1 cellular context compared by ENCODE assay signal in the genomic region with DNA sequence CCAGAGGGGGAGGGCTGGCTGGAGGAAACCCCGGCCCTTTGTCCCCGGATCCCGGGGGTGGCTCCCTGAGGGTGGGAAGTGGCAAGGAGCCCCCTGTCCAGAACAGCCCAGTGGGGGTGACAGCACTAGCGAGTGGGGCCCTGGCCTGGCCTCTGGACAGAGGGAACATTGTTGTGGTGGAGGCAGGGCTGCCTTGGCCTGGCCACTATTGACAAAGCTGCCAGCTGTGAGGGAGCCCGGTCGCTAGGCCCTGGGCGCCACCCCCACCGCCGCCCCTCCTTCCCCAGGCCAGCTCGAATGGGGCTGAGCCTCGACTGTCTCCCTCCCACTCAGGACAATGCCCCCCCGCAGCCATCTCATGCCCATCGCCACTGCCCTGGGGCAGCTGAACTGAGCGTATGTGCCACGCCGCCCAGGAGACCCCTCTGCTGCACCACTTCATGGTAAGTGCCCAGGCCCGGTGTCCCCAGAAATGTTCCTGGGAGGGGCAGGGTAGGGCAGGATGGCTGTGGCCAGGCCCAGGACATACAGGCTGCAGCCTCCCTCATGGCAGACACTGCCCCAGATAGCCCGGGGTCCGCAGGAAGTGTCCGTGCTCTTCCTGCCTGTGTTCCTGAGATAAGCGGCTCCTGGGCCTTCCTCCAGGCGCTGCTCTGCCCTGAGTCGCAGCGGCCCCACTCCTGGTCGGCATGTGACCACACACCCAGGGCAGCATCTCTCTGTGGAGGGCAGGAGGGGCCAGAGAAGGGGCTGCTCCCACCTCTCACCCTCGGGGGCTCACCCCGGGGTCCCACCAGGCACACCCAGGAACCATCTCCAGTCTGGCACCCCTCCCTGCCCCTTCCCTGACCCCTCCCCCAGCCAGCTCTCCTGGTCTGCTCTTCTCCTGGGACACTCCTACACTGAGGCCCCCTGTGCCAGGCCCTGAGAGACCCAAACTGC.
TF ChIP-seq lines count a peak whose summit lies in the region.

No MANE protein-coding gene starts in this region.

TF ChIP-seq in HepG2, 621 proteins besides CTCF, POLR2A, EP300 and RAD21 (continues in another document):
- TF ChIP-seq ZNF138 (CRISPR knock-in tag; IDR thresholded peaks at IDR 0.05; ENCODE audit: low read depth) (no peak), HNRNPL (IDR thresholded peaks at IDR 0.05; ENCODE audit: low read depth, low read length) (peak; percentile 93), ZFY (CRISPR knock-in tag; IDR thresholded peaks at IDR 0.05) (peak; percentile 29; the same call in 1 of the 2 replicates), TAF1 (CRISPR knock-in tag; IDR thresholded peaks at IDR 0.05) (0 out of 2 replicates have a peak, but pooled peaks have one; percentile 6), GFI1 (CRISPR knock-in tag; IDR thresholded peaks at IDR 0.05; ENCODE audit: borderline replicate concordance) (no peak), POLR2G (IDR thresholded peaks at IDR 0.05; ENCODE audit: low read depth, low read length) (0 out of 2 replicates have a peak, but pooled peaks have one; percentile 24), SOX13 (IDR thresholded peaks at IDR 0.05) (no peak), SOX13 (CRISPR knock-in tag; conservative IDR thresholded peaks at IDR 0.05 in 1 of 2, IDR thresholded peaks at IDR 0.05 in 1 of 2) (peak in 1 of 2 experiments; percentile 42; a peak in 1 of 4 replicates), ZNF720 (CRISPR knock-in tag; IDR thresholded peaks at IDR 0.05) (no peak), SOX6 (IDR thresholded peaks at IDR 0.05) (no peak), SOX6 (CRISPR knock-in tag; IDR thresholded peaks at IDR 0.05) (peak; percentile 25; the same call in 1 of the 2 replicates), RFX5 (IDR thresholded peaks at IDR 0.05; ENCODE audit: low read depth, low read length) (no peak), ZC3H13 (CRISPR knock-in tag; IDR thresholded peaks at IDR 0.05) (no peak), ZNF737 (CRISPR knock-in tag; IDR thresholded peaks at IDR 0.05; ENCODE audit: borderline replicate concordance) (no peak), FOXA3 (CRISPR knock-in tag; IDR thresholded peaks at IDR 0.05) (peak; percentile 52; the same call in 1 of the 2 replicates), FOXA1 (IDR thresholded peaks at IDR 0.05) (no peak), FOXA1 (CRISPR knock-in tag; IDR thresholded peaks at IDR 0.05) (peak; percentile 91), REPIN1 (CRISPR knock-in tag; IDR thresholded peaks at IDR 0.05; ENCODE audit: borderline replicate concordance, low read depth) (no peak), HDAC1 (CRISPR knock-in tag; IDR thresholded peaks at IDR 0.05) (no peak)
- TF ChIP-seq, protein P1, sequence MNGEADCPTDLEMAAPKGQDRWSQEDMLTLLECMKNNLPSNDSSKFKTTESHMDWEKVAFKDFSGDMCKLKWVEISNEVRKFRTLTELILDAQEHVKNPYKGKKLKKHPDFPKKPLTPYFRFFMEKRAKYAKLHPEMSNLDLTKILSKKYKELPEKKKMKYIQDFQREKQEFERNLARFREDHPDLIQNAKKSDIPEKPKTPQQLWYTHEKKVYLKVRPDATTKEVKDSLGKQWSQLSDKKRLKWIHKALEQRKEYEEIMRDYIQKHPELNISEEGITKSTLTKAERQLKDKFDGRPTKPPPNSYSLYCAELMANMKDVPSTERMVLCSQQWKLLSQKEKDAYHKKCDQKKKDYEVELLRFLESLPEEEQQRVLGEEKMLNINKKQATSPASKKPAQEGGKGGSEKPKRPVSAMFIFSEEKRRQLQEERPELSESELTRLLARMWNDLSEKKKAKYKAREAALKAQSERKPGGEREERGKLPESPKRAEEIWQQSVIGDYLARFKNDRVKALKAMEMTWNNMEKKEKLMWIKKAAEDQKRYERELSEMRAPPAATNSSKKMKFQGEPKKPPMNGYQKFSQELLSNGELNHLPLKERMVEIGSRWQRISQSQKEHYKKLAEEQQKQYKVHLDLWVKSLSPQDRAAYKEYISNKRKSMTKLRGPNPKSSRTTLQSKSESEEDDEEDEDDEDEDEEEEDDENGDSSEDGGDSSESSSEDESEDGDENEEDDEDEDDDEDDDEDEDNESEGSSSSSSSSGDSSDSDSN (CRISPR knock-in tag; IDR thresholded peaks at IDR 0.05): peak; percentile 3; the same call in 1 of the 2 replicates
- TF ChIP-seq, protein P2, sequence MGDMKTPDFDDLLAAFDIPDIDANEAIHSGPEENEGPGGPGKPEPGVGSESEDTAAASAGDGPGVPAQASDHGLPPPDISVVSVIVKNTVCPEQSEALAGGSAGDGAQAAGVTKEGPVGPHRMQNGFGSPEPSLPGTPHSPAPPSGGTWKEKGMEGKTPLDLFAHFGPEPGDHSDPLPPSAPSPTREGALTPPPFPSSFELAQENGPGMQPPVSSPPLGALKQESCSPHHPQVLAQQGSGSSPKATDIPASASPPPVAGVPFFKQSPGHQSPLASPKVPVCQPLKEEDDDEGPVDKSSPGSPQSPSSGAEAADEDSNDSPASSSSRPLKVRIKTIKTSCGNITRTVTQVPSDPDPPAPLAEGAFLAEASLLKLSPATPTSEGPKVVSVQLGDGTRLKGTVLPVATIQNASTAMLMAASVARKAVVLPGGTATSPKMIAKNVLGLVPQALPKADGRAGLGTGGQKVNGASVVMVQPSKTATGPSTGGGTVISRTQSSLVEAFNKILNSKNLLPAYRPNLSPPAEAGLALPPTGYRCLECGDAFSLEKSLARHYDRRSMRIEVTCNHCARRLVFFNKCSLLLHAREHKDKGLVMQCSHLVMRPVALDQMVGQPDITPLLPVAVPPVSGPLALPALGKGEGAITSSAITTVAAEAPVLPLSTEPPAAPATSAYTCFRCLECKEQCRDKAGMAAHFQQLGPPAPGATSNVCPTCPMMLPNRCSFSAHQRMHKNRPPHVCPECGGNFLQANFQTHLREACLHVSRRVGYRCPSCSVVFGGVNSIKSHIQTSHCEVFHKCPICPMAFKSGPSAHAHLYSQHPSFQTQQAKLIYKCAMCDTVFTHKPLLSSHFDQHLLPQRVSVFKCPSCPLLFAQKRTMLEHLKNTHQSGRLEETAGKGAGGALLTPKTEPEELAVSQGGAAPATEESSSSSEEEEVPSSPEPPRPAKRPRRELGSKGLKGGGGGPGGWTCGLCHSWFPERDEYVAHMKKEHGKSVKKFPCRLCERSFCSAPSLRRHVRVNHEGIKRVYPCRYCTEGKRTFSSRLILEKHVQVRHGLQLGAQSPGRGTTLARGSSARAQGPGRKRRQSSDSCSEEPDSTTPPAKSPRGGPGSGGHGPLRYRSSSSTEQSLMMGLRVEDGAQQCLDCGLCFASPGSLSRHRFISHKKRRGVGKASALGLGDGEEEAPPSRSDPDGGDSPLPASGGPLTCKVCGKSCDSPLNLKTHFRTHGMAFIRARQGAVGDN (CRISPR knock-in tag; IDR thresholded peaks at IDR 0.05): peak; percentile 52
- TF ChIP-seq, protein P3, sequence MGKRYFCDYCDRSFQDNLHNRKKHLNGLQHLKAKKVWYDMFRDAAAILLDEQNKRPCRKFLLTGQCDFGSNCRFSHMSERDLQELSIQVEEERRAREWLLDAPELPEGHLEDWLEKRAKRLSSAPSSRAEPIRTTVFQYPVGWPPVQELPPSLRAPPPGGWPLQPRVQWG (CRISPR knock-in tag; IDR thresholded peaks at IDR 0.05; ENCODE audit: borderline replicate concordance, low read depth): no peak
- TF ChIP-seq, protein P4, sequence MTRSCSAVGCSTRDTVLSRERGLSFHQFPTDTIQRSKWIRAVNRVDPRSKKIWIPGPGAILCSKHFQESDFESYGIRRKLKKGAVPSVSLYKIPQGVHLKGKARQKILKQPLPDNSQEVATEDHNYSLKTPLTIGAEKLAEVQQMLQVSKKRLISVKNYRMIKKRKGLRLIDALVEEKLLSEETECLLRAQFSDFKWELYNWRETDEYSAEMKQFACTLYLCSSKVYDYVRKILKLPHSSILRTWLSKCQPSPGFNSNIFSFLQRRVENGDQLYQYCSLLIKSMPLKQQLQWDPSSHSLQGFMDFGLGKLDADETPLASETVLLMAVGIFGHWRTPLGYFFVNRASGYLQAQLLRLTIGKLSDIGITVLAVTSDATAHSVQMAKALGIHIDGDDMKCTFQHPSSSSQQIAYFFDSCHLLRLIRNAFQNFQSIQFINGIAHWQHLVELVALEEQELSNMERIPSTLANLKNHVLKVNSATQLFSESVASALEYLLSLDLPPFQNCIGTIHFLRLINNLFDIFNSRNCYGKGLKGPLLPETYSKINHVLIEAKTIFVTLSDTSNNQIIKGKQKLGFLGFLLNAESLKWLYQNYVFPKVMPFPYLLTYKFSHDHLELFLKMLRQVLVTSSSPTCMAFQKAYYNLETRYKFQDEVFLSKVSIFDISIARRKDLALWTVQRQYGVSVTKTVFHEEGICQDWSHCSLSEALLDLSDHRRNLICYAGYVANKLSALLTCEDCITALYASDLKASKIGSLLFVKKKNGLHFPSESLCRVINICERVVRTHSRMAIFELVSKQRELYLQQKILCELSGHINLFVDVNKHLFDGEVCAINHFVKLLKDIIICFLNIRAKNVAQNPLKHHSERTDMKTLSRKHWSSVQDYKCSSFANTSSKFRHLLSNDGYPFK (CRISPR knock-in tag; IDR thresholded peaks at IDR 0.05; ENCODE audit: borderline replicate concordance): 0 out of 2 replicates have a peak, but pooled peaks have one; percentile 18
- TF ChIP-seq, protein P5, sequence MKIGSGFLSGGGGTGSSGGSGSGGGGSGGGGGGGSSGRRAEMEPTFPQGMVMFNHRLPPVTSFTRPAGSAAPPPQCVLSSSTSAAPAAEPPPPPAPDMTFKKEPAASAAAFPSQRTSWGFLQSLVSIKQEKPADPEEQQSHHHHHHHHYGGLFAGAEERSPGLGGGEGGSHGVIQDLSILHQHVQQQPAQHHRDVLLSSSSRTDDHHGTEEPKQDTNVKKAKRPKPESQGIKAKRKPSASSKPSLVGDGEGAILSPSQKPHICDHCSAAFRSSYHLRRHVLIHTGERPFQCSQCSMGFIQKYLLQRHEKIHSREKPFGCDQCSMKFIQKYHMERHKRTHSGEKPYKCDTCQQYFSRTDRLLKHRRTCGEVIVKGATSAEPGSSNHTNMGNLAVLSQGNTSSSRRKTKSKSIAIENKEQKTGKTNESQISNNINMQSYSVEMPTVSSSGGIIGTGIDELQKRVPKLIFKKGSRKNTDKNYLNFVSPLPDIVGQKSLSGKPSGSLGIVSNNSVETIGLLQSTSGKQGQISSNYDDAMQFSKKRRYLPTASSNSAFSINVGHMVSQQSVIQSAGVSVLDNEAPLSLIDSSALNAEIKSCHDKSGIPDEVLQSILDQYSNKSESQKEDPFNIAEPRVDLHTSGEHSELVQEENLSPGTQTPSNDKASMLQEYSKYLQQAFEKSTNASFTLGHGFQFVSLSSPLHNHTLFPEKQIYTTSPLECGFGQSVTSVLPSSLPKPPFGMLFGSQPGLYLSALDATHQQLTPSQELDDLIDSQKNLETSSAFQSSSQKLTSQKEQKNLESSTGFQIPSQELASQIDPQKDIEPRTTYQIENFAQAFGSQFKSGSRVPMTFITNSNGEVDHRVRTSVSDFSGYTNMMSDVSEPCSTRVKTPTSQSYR (CRISPR knock-in tag; IDR thresholded peaks at IDR 0.05; ENCODE audit: borderline replicate concordance): peak; percentile 52; the same call in 1 of the 2 replicates
- TF ChIP-seq, protein P6, sequence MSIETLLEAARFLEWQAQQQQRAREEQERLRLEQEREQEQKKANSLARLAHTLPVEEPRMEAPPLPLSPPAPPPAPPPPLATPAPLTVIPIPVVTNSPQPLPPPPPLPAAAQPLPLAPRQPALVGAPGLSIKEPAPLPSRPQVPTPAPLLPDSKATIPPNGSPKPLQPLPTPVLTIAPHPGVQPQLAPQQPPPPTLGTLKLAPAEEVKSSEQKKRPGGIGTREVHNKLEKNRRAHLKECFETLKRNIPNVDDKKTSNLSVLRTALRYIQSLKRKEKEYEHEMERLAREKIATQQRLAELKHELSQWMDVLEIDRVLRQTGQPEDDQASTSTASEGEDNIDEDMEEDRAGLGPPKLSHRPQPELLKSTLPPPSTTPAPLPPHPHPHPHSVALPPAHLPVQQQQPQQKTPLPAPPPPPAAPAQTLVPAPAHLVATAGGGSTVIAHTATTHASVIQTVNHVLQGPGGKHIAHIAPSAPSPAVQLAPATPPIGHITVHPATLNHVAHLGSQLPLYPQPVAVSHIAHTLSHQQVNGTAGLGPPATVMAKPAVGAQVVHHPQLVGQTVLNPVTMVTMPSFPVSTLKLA (IDR thresholded peaks at IDR 0.05): no peak
- TF ChIP-seq, protein P7, sequence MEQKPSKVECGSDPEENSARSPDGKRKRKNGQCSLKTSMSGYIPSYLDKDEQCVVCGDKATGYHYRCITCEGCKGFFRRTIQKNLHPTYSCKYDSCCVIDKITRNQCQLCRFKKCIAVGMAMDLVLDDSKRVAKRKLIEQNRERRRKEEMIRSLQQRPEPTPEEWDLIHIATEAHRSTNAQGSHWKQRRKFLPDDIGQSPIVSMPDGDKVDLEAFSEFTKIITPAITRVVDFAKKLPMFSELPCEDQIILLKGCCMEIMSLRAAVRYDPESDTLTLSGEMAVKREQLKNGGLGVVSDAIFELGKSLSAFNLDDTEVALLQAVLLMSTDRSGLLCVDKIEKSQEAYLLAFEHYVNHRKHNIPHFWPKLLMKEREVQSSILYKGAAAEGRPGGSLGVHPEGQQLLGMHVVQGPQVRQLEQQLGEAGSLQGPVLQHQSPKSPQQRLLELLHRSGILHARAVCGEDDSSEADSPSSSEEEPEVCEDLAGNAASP (CRISPR knock-in tag; IDR thresholded peaks at IDR 0.05; ENCODE audit: borderline replicate concordance): no peak
- TF ChIP-seq, protein P8, sequence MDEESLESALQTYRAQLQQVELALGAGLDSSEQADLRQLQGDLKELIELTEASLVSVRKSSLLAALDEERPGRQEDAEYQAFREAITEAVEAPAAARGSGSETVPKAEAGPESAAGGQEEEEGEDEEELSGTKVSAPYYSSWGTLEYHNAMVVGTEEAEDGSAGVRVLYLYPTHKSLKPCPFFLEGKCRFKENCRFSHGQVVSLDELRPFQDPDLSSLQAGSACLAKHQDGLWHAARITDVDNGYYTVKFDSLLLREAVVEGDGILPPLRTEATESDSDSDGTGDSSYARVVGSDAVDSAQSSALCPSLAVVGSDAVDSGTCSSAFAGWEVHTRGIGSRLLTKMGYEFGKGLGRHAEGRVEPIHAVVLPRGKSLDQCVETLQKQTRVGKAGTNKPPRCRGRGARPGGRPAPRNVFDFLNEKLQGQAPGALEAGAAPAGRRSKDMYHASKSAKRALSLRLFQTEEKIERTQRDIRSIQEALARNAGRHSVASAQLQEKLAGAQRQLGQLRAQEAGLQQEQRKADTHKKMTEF (CRISPR knock-in tag; IDR thresholded peaks at IDR 0.05): no peak
- TF ChIP-seq, protein P9, sequence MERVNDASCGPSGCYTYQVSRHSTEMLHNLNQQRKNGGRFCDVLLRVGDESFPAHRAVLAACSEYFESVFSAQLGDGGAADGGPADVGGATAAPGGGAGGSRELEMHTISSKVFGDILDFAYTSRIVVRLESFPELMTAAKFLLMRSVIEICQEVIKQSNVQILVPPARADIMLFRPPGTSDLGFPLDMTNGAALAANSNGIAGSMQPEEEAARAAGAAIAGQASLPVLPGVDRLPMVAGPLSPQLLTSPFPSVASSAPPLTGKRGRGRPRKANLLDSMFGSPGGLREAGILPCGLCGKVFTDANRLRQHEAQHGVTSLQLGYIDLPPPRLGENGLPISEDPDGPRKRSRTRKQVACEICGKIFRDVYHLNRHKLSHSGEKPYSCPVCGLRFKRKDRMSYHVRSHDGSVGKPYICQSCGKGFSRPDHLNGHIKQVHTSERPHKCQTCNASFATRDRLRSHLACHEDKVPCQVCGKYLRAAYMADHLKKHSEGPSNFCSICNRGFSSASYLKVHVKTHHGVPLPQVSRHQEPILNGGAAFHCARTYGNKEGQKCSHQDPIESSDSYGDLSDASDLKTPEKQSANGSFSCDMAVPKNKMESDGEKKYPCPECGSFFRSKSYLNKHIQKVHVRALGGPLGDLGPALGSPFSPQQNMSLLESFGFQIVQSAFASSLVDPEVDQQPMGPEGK (CRISPR knock-in tag; IDR thresholded peaks at IDR 0.05): peak; percentile 85
- TF ChIP-seq, protein P10, sequence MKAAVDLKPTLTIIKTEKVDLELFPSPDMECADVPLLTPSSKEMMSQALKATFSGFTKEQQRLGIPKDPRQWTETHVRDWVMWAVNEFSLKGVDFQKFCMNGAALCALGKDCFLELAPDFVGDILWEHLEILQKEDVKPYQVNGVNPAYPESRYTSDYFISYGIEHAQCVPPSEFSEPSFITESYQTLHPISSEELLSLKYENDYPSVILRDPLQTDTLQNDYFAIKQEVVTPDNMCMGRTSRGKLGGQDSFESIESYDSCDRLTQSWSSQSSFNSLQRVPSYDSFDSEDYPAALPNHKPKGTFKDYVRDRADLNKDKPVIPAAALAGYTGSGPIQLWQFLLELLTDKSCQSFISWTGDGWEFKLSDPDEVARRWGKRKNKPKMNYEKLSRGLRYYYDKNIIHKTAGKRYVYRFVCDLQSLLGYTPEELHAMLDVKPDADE (CRISPR knock-in tag; IDR thresholded peaks at IDR 0.05): no peak
